In genomic region chr16:55256412-55257016, GRCh38 we compare ENCODE assay signal across 27 cellular contexts.
"Had no signal": no experiment of that assay in that cellular context is flagged by ENCODE, and none has a peak within 500 bp of the region (broad histone marks: within the 10 kb centered on the region; RNA-seq: fewer than 3 reads in every experiment).

No MANE protein-coding gene starts in this region.

- H3K4me3 ChIP-seq: adrenal gland, breast epithelium, SJCRH30 had no signal

- H3K9ac ChIP-seq: KMS-11 had no signal

- H3K4me1 Mint-ChIP-seq: activated naive CD8-positive, alpha-beta T cell treated with anti-CD3 and anti-CD28 coated beads, Interleukin-2, amount 10 ng/mL, durations not matched to agents 7 days and 5 days; WTC11 had no signal

- ATAC-seq: activated CD8-positive, alpha-beta T cell treated with anti-CD3 and anti-CD28 coated beads, Interleukin-2, amount 10 ng/mL, durations not matched to agents 7 days and 5 days; Panc1; WTC11 had no signal

- H3K36me3 Mint-ChIP-seq: activated naive CD8-positive, alpha-beta T cell treated with anti-CD3 and anti-CD28 coated beads, Interleukin-2, amount 10 ng/mL, durations not matched to agents 7 days and 5 days had no signal

- H3K4me1 ChIP-seq: adrenal gland, breast epithelium, SJCRH30 had no signal

- H3K4me2 ChIP-seq: KMS-11 had no signal

- H3K27me3 ChIP-seq: adrenal gland, breast epithelium, SJCRH30 had no signal

- H3K36me3 ChIP-seq: adrenal gland, breast epithelium, SJCRH30 had no signal

- DNase-seq: activated CD4-positive, alpha-beta T cell treated with anti-CD3 and anti-CD28 coated beads for 48 hours; activated CD4-positive, alpha-beta T cell treated with anti-CD3 and anti-CD28 coated beads, Interleukin-2, amount 50 U/mL, for 4 hours; activated CD4-positive, CD25-positive, alpha-beta regulatory T cell treated with anti-CD3 and anti-CD28 coated beads, Interleukin-2, amount 50 U/mL, for 72 hours; activated CD8-positive, alpha-beta memory T cell treated with anti-CD3 and anti-CD28 coated beads, Interleukin-2, amount 50 U/mL, for 48 hours; activated CD8-positive, alpha-beta T cell treated with anti-CD3 and anti-CD28 coated beads, Interleukin-2, amount 10 ng/mL, durations not matched to agents 7 days and 5 days; activated naive CD4-positive, alpha-beta T cell treated with anti-CD3 and anti-CD28 coated beads, Interleukin-2, amount 50 U/mL, for 16 hours; activated naive CD8-positive, alpha-beta T cell treated with anti-CD3 and anti-CD28 coated beads, Interleukin-2, amount 10 ng/mL, durations not matched to agents 7 days and 5 days; activated T-cell treated with anti-CD3 and anti-CD28 coated beads, Interleukin-2, amount 50 U/mL, for 1 hour; anterior cingulate cortex; NCI-H1092; NCI-H1417 treated with DMSO at 0.1 percent for 48 hours; NCI-H1694; NCI-H2029; NCI-H2107; NCI-H2171 treated with DMSO at 0.1 percent for 48 hours; NCI-H226; NCI-H526; NCI-H82; Right ventricle myocardium superior; RPMI8226; SJCRH30 had no signal

- H3K9me3 ChIP-seq: adrenal gland had no signal

- H3K27ac Mint-ChIP-seq: activated CD8-positive, alpha-beta T cell treated with anti-CD3 and anti-CD28 coated beads, Interleukin-2, amount 10 ng/mL, durations not matched to agents 7 days and 5 days; activated naive CD8-positive, alpha-beta T cell treated with anti-CD3 and anti-CD28 coated beads, Interleukin-2, amount 10 ng/mL, durations not matched to agents 7 days and 5 days; T-helper 1 cell treated with Interleukin-12 subunit alpha and Interleukin-12 subunit beta and Interleukin-4 antibody, amounts not matched to agents 30 μg/mL and 1 μg/mL, for 36 hours; WTC11 had no signal

- H3K4me3 Mint-ChIP-seq: activated CD8-positive, alpha-beta T cell treated with anti-CD3 and anti-CD28 coated beads, Interleukin-2, amount 10 ng/mL, durations not matched to agents 7 days and 5 days; activated naive CD8-positive, alpha-beta T cell treated with anti-CD3 and anti-CD28 coated beads, Interleukin-2, amount 10 ng/mL, durations not matched to agents 7 days and 5 days; T-helper 1 cell treated with Interleukin-12 subunit alpha and Interleukin-12 subunit beta and Interleukin-4 antibody, amounts not matched to agents 30 μg/mL and 1 μg/mL, for 36 hours; WTC11 had no signal

- H3K27ac ChIP-seq: adrenal gland, breast epithelium, KMS-11, SJCRH30 had no signal

- H3K9me3 Mint-ChIP-seq: activated naive CD8-positive, alpha-beta T cell treated with anti-CD3 and anti-CD28 coated beads, Interleukin-2, amount 10 ng/mL, durations not matched to agents 7 days and 5 days; T-helper 1 cell treated with Interleukin-12 subunit alpha and Interleukin-12 subunit beta and Interleukin-4 antibody, amounts not matched to agents 30 μg/mL and 1 μg/mL, for 36 hours had no signal
